ENCODE assay signal across 10 cellular contexts in genomic region chr3:25582242-25582641, GRCh38.
DNase-seq lines count a peak whose midpoint lies in the region; ATAC-seq, FAIRE-seq and TF ChIP-seq lines count a peak whose summit lies in the region.
"Had no signal": no experiment of that assay in that cellular context is flagged by ENCODE, and none has a peak within 500 bp of the region (broad histone marks: within the 10 kb centered on the region; RNA-seq: fewer than 3 reads in every experiment).

No MANE protein-coding gene starts in this region.

- no peak for FAIRE-seq in bronchial epithelial cell (lab: Jason Lieb, UNC)

- no peaks in the 10 kb centered on the region for H3K4me1 ChIP-seq in neural progenitor cell

- POLR2A ChIA-PET in activated CD4-positive, alpha-beta T cell treated with anti-CD3 and anti-CD28 coated beads for 36 hours (lab: Charles Lee), result no interaction called here

- CTCF ChIA-PET in activated CD4-positive, alpha-beta T cell treated with anti-CD3 and anti-CD28 coated beads for 36 hours (lab: Charles Lee), result interaction anchor here (1.3 kb wide), 1 partner anchor 11 kb away, joined by 5 read pairs; no protein-coding TSS in a partner anchor

- DNase-seq in NCI-H460 (ENCODE audit: extremely low read depth, low read depth) (peak; percentile 87), bronchial epithelial cell (ENCODE audit: low read depth) (peak; percentile 38), neural progenitor cell (ENCODE audit: low spot score) (no peak)
- DNase-seq in activated CD4-positive, alpha-beta T cell treated with anti-CD3 and anti-CD28 coated beads for 36 hours, result no peak
- DNase-seq: stimulated activated CD4-positive, alpha-beta T cell treated with anti-CD3 and anti-CD28 coated beads, Interleukin-12 subunit alpha, Interleukin-12 subunit beta, amount 100 ng/mL, for 4 hours had no signal

- intact Hi-C loops in activated CD4-positive, alpha-beta T cell treated with anti-CD3 and anti-CD28 coated beads for 36 hours (cut with DNase I, micrococcal nuclease), result no loop called here

- H3K9me3 Mint-ChIP-seq in neural progenitor cell, result no peaks in the 10 kb centered on the region
- H3K9me3 Mint-ChIP-seq in activated CD4-positive, alpha-beta T cell treated with anti-CD3 and anti-CD28 coated beads for 36 hours (ENCODE audit: low read depth), result no peaks in the 10 kb centered on the region
- H3K9me3 Mint-ChIP-seq: T-helper 2 cell treated with Interferon-gamma antibody and Interleukin-4, amounts not matched to agents 5 μg/mL and 100 μg/mL, for 36 hours had no signal

- H3K27ac Mint-ChIP-seq in neural progenitor cell, result peak overlapping the region; percentile 25
- no peak overlapping the region for H3K27ac Mint-ChIP-seq in activated CD4-positive, alpha-beta T cell treated with anti-CD3 and anti-CD28 coated beads for 36 hours
- H3K27ac Mint-ChIP-seq: T-helper 2 cell treated with Interferon-gamma antibody and Interleukin-4, amounts not matched to agents 5 μg/mL and 100 μg/mL, for 36 hours had no signal

- no peak for TF ChIP-seq CTCF in bronchial epithelial cell (IDR thresholded peaks at IDR 0.05; ENCODE audit: insufficient read depth, low read length, severe bottlenecking)
- no peak for TF ChIP-seq CTCF in neural progenitor cell (IDR thresholded peaks at IDR 0.05)

- H2AFZ ChIP-seq in neural progenitor cell (replicated peaks), result no peak overlapping the region

- peak; percentile 37 for ATAC-seq in GM18868 (IDR thresholded peaks at IDR 0.05; ENCODE audit: unreplicated experiment)
- no peak for ATAC-seq in activated CD4-positive, alpha-beta T cell treated with anti-CD3 and anti-CD28 coated beads for 36 hours
- no peak for ATAC-seq in HG03097 (IDR thresholded peaks at IDR 0.05; ENCODE audit: low FRiP score, unreplicated experiment)
- ATAC-seq in HG02870 (IDR thresholded peaks at IDR 0.05; ENCODE audit: unreplicated experiment), result no peak
- no peak for ATAC-seq in HG03571 (IDR thresholded peaks at IDR 0.05; ENCODE audit: unreplicated experiment)

- H3K36me3 Mint-ChIP-seq in neural progenitor cell, result no peaks in the 10 kb centered on the region
- H3K36me3 Mint-ChIP-seq in activated CD4-positive, alpha-beta T cell treated with anti-CD3 and anti-CD28 coated beads for 36 hours (ENCODE audit: low read depth), result no peaks in the 10 kb centered on the region

- no peaks in the 10 kb centered on the region for H3K9me3 ChIP-seq in neural progenitor cell (ENCODE audit: low read depth)

- no peak overlapping the region for H3K4me3 Mint-ChIP-seq in neural progenitor cell
- no peak overlapping the region for H3K4me3 Mint-ChIP-seq in activated CD4-positive, alpha-beta T cell treated with anti-CD3 and anti-CD28 coated beads for 36 hours
- H3K4me3 Mint-ChIP-seq: T-helper 2 cell treated with Interferon-gamma antibody and Interleukin-4, amounts not matched to agents 5 μg/mL and 100 μg/mL, for 36 hours had no signal

- no peak overlapping the region for H3K9ac ChIP-seq in neural progenitor cell

- H3K27ac ChIP-seq in neural progenitor cell, result no peak overlapping the region

- H3K27me3 ChIP-seq in bronchial epithelial cell (ENCODE audit: control insufficient read depth, insufficient read depth, low read length) (no peaks in the 10 kb centered on the region), neural progenitor cell (no peaks in the 10 kb centered on the region)

- no peaks in the 10 kb centered on the region for H3F3A ChIP-seq in neural progenitor cell (ENCODE audit: low read depth)

- H3K4me1 Mint-ChIP-seq in neural progenitor cell, result peaks cover 36% of the 10 kb centered on the region
- H3K4me1 Mint-ChIP-seq in activated CD4-positive, alpha-beta T cell treated with anti-CD3 and anti-CD28 coated beads for 36 hours, result no peaks in the 10 kb centered on the region

- peaks cover 12% of the 10 kb centered on the region for H3K27me3 Mint-ChIP-seq in neural progenitor cell (ENCODE audit: insufficient read depth, low read depth)
- no peaks in the 10 kb centered on the region for H3K27me3 Mint-ChIP-seq in activated CD4-positive, alpha-beta T cell treated with anti-CD3 and anti-CD28 coated beads for 36 hours

- H3K4me3 ChIP-seq in bronchial epithelial cell (ENCODE audit: low read depth, low read length) (no peak overlapping the region), neural progenitor cell (no peak overlapping the region)

- H3K36me3 ChIP-seq in bronchial epithelial cell (ENCODE audit: control insufficient read depth, insufficient read depth, low read length) (no peaks in the 10 kb centered on the region), neural progenitor cell (no peaks in the 10 kb centered on the region)

- H4K20me1 ChIP-seq in neural progenitor cell (ENCODE audit: low read depth), result no peaks in the 10 kb centered on the region

- no peak overlapping the region for H3K4me2 ChIP-seq in neural progenitor cell

- H3K79me2 ChIP-seq in neural progenitor cell (ENCODE audit: low read depth), result no peaks in the 10 kb centered on the region

Comparison
In these comparisons a context has a peak if more than half of its experiments do, and no peak if none do; other contexts are left out.
1. DNase-seq: peak in NCI-H460 (single experiment) and bronchial epithelial cell (single experiment); none in neural progenitor cell (single experiment) and activated CD4-positive, alpha-beta T cell treated with anti-CD3 and anti-CD28 coated beads for 36 hours (single experiment).